22 cellular contexts compared by ENCODE assay signal in the genomic region with DNA sequence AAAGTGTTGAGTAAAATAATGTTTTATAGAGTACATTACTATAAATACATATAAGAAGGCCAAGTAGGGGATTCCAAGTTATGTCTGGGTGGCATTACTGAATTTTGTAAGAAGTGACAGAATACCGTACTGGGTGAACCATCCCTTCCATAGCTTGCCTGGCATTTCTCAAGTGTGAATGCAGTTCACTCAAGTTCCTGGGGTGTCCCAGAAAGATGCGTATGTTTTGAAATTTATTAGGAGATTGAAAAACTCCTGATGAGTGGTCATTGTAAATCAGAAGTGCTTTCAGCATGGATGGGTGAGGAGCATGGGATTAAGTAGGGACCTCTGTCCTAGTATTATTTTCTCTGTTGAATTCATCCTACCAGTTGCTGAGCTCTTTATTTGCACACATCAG.
DNase-seq lines count a peak whose midpoint lies in the region; ATAC-seq and TF ChIP-seq lines count a peak whose summit lies in the region.
"Had no signal": no experiment of that assay in that cellular context is flagged by ENCODE, and none has a peak within 500 bp of the region (broad histone marks: within the 10 kb centered on the region; RNA-seq: fewer than 3 reads in every experiment).

No MANE protein-coding gene starts in this region.

- peak overlapping the region; percentile 84 for H3K27ac ChIP-seq in PC-9
- peak overlapping the region; percentile 24 to 65 for H3K27ac ChIP-seq in thoracic aorta
- H3K27ac ChIP-seq: body of pancreas, VCaP had no signal

- POLR2A ChIA-PET in PC-9 (lab: Charles Lee; ENCODE audit: unreplicated experiment) = no interaction called here

- BruUV-seq in PC-9 (replicated peaks; lab: Mats Ljungman, UMichigan) = no TSS peak

- intact Hi-C loops in PC-9 (cut with micrococcal nuclease; ENCODE audit: unreplicated experiment) = no loop called here

- peaks cover 16% of the 10 kb centered on the region for H3K4me1 Mint-ChIP-seq in stimulated activated memory B cell treated with anti-CD40 and anti-IgM and Interleukin-4, amounts not matched to agents 10 μg/mL and 1 μg/mL and 100 μg/mL, for 72 hours

- H3K27me3 ChIP-seq in PC-9 (ENCODE audit: insufficient read depth, low read depth) = no peaks in the 10 kb centered on the region
- no peaks in the 10 kb centered on the region for H3K27me3 ChIP-seq in thoracic aorta (replicated peaks; ENCODE audit: insufficient read depth)
- H3K27me3 ChIP-seq: BE2C, body of pancreas, gastroesophageal sphincter, ovary had no signal

- no peak overlapping the region for H3K27ac Mint-ChIP-seq in stimulated activated memory B cell treated with anti-CD40 and anti-IgM and Interleukin-4, amounts not matched to agents 10 μg/mL and 1 μg/mL and 100 μg/mL, for 72 hours
- H3K27ac Mint-ChIP-seq: activated CD8-positive, alpha-beta T cell treated with anti-CD3 and anti-CD28 coated beads for 36 hours; activated naive CD4-positive, alpha-beta T cell treated with anti-CD3 and anti-CD28 coated beads, Interleukin-2, amount 10 ng/mL, durations not matched to agents 7 days and 5 days; activated T-cell treated with anti-CD3 and anti-CD28 coated beads, Interleukin-2, amount 50 U/mL, for 24 hours had no signal

- CTCF ChIA-PET in PC-9 (lab: Charles Lee) = no interaction called here

- peaks cover 32% of the 10 kb centered on the region for H3F3A ChIP-seq in PC-9 (ENCODE audit: insufficient read depth, low read depth)

- no peak overlapping the region for H3K4me3 Mint-ChIP-seq in stimulated activated memory B cell treated with anti-CD40 and anti-IgM and Interleukin-4, amounts not matched to agents 10 μg/mL and 1 μg/mL and 100 μg/mL, for 72 hours
- H3K4me3 Mint-ChIP-seq: activated CD8-positive, alpha-beta T cell treated with anti-CD3 and anti-CD28 coated beads for 36 hours; activated naive CD4-positive, alpha-beta T cell treated with anti-CD3 and anti-CD28 coated beads, Interleukin-2, amount 10 ng/mL, durations not matched to agents 7 days and 5 days; activated T-cell treated with anti-CD3 and anti-CD28 coated beads, Interleukin-2, amount 50 U/mL, for 24 hours had no signal

- H3K9me3 Mint-ChIP-seq in stimulated activated memory B cell treated with anti-CD40 and anti-IgM and Interleukin-4, amounts not matched to agents 10 μg/mL and 1 μg/mL and 100 μg/mL, for 72 hours = no peaks in the 10 kb centered on the region
- H3K9me3 Mint-ChIP-seq: activated CD8-positive, alpha-beta T cell treated with anti-CD3 and anti-CD28 coated beads for 36 hours; activated naive CD4-positive, alpha-beta T cell treated with anti-CD3 and anti-CD28 coated beads, Interleukin-2, amount 10 ng/mL, durations not matched to agents 7 days and 5 days; activated T-cell treated with anti-CD3 and anti-CD28 coated beads, Interleukin-2, amount 50 U/mL, for 24 hours had no signal

- H3K4me3 ChIP-seq in PC-9 (no peak overlapping the region), thoracic aorta (no peak overlapping the region)
- H3K4me3 ChIP-seq: body of pancreas, gastroesophageal sphincter, ovary had no signal

- H3K36me3 ChIP-seq in PC-9 (ENCODE audit: low read depth) = no peaks in the 10 kb centered on the region
- no peaks in the 10 kb centered on the region for H3K36me3 ChIP-seq in thoracic aorta
- H3K36me3 ChIP-seq: BE2C, gastroesophageal sphincter, ovary had no signal

- DNase-seq in ELR (ENCODE audit: low read depth) (peak; percentile 23), PC-9 (no peak), fibroblast of gingiva (ENCODE audit: low read depth) (peak; percentile 7), thoracic aorta (ENCODE audit: low spot score) (no peak)
- DNase-seq: activated CD8-positive, alpha-beta T cell treated with anti-CD3 and anti-CD28 coated beads for 36 hours; activated naive CD4-positive, alpha-beta T cell treated with anti-CD3 and anti-CD28 coated beads, Interleukin-2, amount 10 ng/mL, durations not matched to agents 7 days and 5 days; activated T-cell treated with anti-CD3 and anti-CD28 coated beads, Interleukin-2, amount 50 U/mL, for 24 hours; BE2C; body of pancreas; cortex of kidney; NCI-H187 treated with DMSO at 0.1 percent for 48 hours; NCI-H446 treated with DMSO at 0.1 percent for 48 hours; ovary; stimulated activated CD4-positive, alpha-beta T cell treated with anti-CD3 and anti-CD28 coated beads, Interleukin-4, amount 100 ng/mL, for 1 hour; substantia nigra had no signal

- no peaks in the 10 kb centered on the region for H3K9me2 ChIP-seq in PC-9 (ENCODE audit: insufficient read depth)

- H3K79me2 ChIP-seq in PC-9 (ENCODE audit: low read depth) = no peaks in the 10 kb centered on the region

- H3K4me1 ChIP-seq in PC-9 (replicated peaks; ENCODE audit: insufficient read depth) (peaks cover 59% of the 10 kb centered on the region), thoracic aorta (ENCODE audit: control insufficient read depth in 1 of 2, low read depth in 2 of 2) (peaks cover 18 to 33% of the 10 kb centered on the region in 2 donors)
- H3K4me1 ChIP-seq: BE2C had no signal

- H3K27me3 Mint-ChIP-seq in stimulated activated memory B cell treated with anti-CD40 and anti-IgM and Interleukin-4, amounts not matched to agents 10 μg/mL and 1 μg/mL and 100 μg/mL, for 72 hours = no peaks in the 10 kb centered on the region
- H3K27me3 Mint-ChIP-seq: activated CD8-positive, alpha-beta T cell treated with anti-CD3 and anti-CD28 coated beads for 36 hours; activated naive CD4-positive, alpha-beta T cell treated with anti-CD3 and anti-CD28 coated beads, Interleukin-2, amount 10 ng/mL, durations not matched to agents 7 days and 5 days; activated T-cell treated with anti-CD3 and anti-CD28 coated beads, Interleukin-2, amount 50 U/mL, for 24 hours had no signal

- H4K20me1 ChIP-seq in PC-9 (ENCODE audit: insufficient read depth) = no peaks in the 10 kb centered on the region

- ATAC-seq in thoracic aorta (ENCODE audit: insufficient number of reproducible peaks, low FRiP score, low read depth) (no peak), HG02885 (IDR thresholded peaks at IDR 0.05; ENCODE audit: poor library complexity, unreplicated experiment) (no peak), GM18867 (IDR thresholded peaks at IDR 0.05; ENCODE audit: unreplicated experiment) (no peak), HG02970 (IDR thresholded peaks at IDR 0.05; ENCODE audit: low FRiP score, unreplicated experiment) (no peak)
- ATAC-seq in stimulated activated memory B cell treated with anti-CD40 and anti-IgM and Interleukin-4, amounts not matched to agents 10 μg/mL and 1 μg/mL and 100 μg/mL, for 72 hours = no peak
- ATAC-seq: activated CD8-positive, alpha-beta T cell treated with anti-CD3 and anti-CD28 coated beads for 36 hours; body of pancreas; HepG2 had no signal

- no peaks in the 10 kb centered on the region; the same call in 1 of the 2 replicates for H3K9me3 ChIP-seq in PC-9 (ENCODE audit: insufficient read depth, low read depth)
- no peaks in the 10 kb centered on the region for H3K9me3 ChIP-seq in thoracic aorta
- H3K9me3 ChIP-seq: BE2C, body of pancreas, gastroesophageal sphincter, ovary had no signal

- no peak for TF ChIP-seq CTCF in PC-9 (conservative IDR thresholded peaks at IDR 0.05)
- no peak for TF ChIP-seq CTCF in thoracic aorta (IDR thresholded peaks at IDR 0.05)

- H2AFZ ChIP-seq in PC-9 = no peak overlapping the region

- no peaks in the 10 kb centered on the region for H3K36me3 Mint-ChIP-seq in stimulated activated memory B cell treated with anti-CD40 and anti-IgM and Interleukin-4, amounts not matched to agents 10 μg/mL and 1 μg/mL and 100 μg/mL, for 72 hours
- H3K36me3 Mint-ChIP-seq: activated naive CD4-positive, alpha-beta T cell treated with anti-CD3 and anti-CD28 coated beads, Interleukin-2, amount 10 ng/mL, durations not matched to agents 7 days and 5 days had no signal

- peak overlapping the region; percentile 71 for H3K4me2 ChIP-seq in PC-9

Comparison
In these comparisons a context has a peak if more than half of its experiments do, and no peak if none do; other contexts are left out.
1. DNase-seq: peak in ELR (single experiment) and fibroblast of gingiva (single experiment); none in PC-9 (0 of 2) and thoracic aorta (single experiment).